In the genomic region with DNA sequence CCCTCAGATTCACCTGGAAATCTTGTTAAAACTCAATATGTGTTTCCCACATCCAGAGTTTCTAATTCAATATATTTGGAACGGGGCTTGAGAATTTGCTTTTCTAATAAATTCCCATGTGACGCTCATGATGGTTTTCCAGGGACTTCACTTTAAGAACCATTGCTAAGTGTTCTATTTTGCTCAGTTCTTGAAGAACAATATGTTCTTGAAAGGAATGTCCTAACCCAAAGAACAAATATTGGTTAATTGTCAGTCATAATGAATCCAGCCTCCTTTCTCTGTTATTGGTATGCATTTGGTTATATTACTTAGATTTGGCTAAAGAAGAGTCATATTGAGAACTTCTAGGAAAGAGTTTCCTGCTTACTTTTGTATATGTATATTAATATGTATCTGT, we compare ENCODE assay signal across 31 cellular contexts. TPM values are rescaled to one million over a fixed set of nuclear protein-coding genes. Genes with fewer than 3 reads are reported as not detected.
DNase-seq lines count a peak whose midpoint lies in the region; ATAC-seq lines count a peak whose summit lies in the region.
"Had no signal": no experiment of that assay in that cellular context is flagged by ENCODE, and none has a peak within 500 bp of the region (broad histone marks: within the 10 kb centered on the region; RNA-seq: fewer than 3 reads in every experiment).

No MANE protein-coding gene starts in this region.

- intact Hi-C loops in activated CD4-positive, alpha-beta T cell treated with anti-CD3 and anti-CD28 coated beads, Interleukin-2, amount 10 ng/mL, durations not matched to agents 24 days and 14 days (cut with micrococcal nuclease) = no loop called here

- no peak overlapping the region for H3K4me3 ChIP-seq in skeletal muscle satellite cell (ENCODE audit: low read length)
- H3K4me3 ChIP-seq: A549, GM12878, SK-N-MC had no signal

- H3K9me3 Mint-ChIP-seq in activated CD4-positive, alpha-beta T cell treated with anti-CD3 and anti-CD28 coated beads, Interleukin-2, amount 10 ng/mL, durations not matched to agents 24 days and 14 days = no peaks in the 10 kb centered on the region
- H3K9me3 Mint-ChIP-seq: CD8-positive, alpha-beta T cell had no signal

- H3K27me3 Mint-ChIP-seq in activated CD4-positive, alpha-beta T cell treated with anti-CD3 and anti-CD28 coated beads, Interleukin-2, amount 10 ng/mL, durations not matched to agents 24 days and 14 days = peaks cover 17% of the 10 kb centered on the region

- H3K9ac ChIP-seq in skeletal muscle satellite cell (ENCODE audit: low read depth, low read length) = peak overlapping the region; percentile 60
- H3K9ac ChIP-seq: KMS-11 had no signal

- H3K36me3 ChIP-seq in skeletal muscle satellite cell (ENCODE audit: insufficient read depth, low read length) = no peaks in the 10 kb centered on the region

- H3K27ac Mint-ChIP-seq in activated CD4-positive, alpha-beta T cell treated with anti-CD3 and anti-CD28 coated beads, Interleukin-2, amount 10 ng/mL, durations not matched to agents 24 days and 14 days = no peak overlapping the region
- H3K27ac Mint-ChIP-seq: B cell; CD8-positive, alpha-beta T cell had no signal

- H3K4me2 ChIP-seq in skeletal muscle satellite cell (ENCODE audit: low read length) = peak overlapping the region; percentile 28
- H3K4me2 ChIP-seq: A549, KMS-11 had no signal

- DNase-seq in LHCN-M2 (ENCODE audit: low read depth) (peak; percentile 82), amniotic epithelial cell (ENCODE audit: low read depth) (peak; percentile 10), fibroblast of the conjunctiva (ENCODE audit: low read depth) (peak; percentile 43), NCI-H187 (lab: John Stamatoyannopoulos, UW) (no peak)
- DNase-seq in activated CD4-positive, alpha-beta T cell treated with anti-CD3 and anti-CD28 coated beads, Interleukin-2, amount 10 ng/mL, durations not matched to agents 24 days and 14 days = no peak
- DNase-seq: Caco-2; CD8-positive, alpha-beta T cell; DMS79; EL; GDM1; HCEC 1CT; IMR-90; NCI-H1048; NCI-H1417; NCI-H1694; NCI-H2081 treated with DMSO at 0.1 percent for 48 hours; NCI-H2171; NCI-H226; NCI-H510A; NCI-H69; SIG-M5 had no signal

- H3K36me3 Mint-ChIP-seq in activated CD4-positive, alpha-beta T cell treated with anti-CD3 and anti-CD28 coated beads, Interleukin-2, amount 10 ng/mL, durations not matched to agents 24 days and 14 days (ENCODE audit: low read depth) = no peaks in the 10 kb centered on the region
- H3K36me3 Mint-ChIP-seq: CD8-positive, alpha-beta T cell had no signal

- H3K4me1 Mint-ChIP-seq in activated CD4-positive, alpha-beta T cell treated with anti-CD3 and anti-CD28 coated beads, Interleukin-2, amount 10 ng/mL, durations not matched to agents 24 days and 14 days = no peaks in the 10 kb centered on the region

- no peaks in the 10 kb centered on the region for H3K27me3 ChIP-seq in skeletal muscle satellite cell (ENCODE audit: control insufficient read depth, insufficient read depth, low read length)

- ATAC-seq in GM19463 (IDR thresholded peaks at IDR 0.05; ENCODE audit: unreplicated experiment) = no peak
- ATAC-seq: A549; CD8-positive, alpha-beta T cell; GM12878; Panc1 had no signal

- H3K9me3 ChIP-seq in skeletal muscle satellite cell (replicated peaks; ENCODE audit: low read length) = no peaks in the 10 kb centered on the region
- H3K9me3 ChIP-seq: A549, Caco-2 had no signal

- H3K4me3 Mint-ChIP-seq in activated CD4-positive, alpha-beta T cell treated with anti-CD3 and anti-CD28 coated beads, Interleukin-2, amount 10 ng/mL, durations not matched to agents 24 days and 14 days = no peak overlapping the region
- H3K4me3 Mint-ChIP-seq: B cell; CD8-positive, alpha-beta T cell had no signal

- H3K4me1 ChIP-seq in skeletal muscle satellite cell (ENCODE audit: control insufficient read depth, insufficient read depth, low read length) = peaks cover 36% of the 10 kb centered on the region
- H3K4me1 ChIP-seq: Caco-2 had no signal

RNA-seq across cellular contexts. Expression of gene PLSCR2, which starts 4.4 kb away (rescaled TPM):
- not detected in 2 replicates for total RNA-seq in LHCN-M2 (2014; rRNA removed)
- polyA plus RNA-seq in LHCN-M2 (2012) = not detected
- not detected in 2 replicates for total RNA-seq in skeletal muscle satellite cell (2012; rRNA removed)
- not detected in 2 replicates for total RNA-seq in activated CD4-positive, alpha-beta T cell treated with anti-CD3 and anti-CD28 coated beads, Interleukin-2, amount 10 ng/mL, durations not matched to agents 24 days and 14 days
- total RNA-seq: Caco-2; CD8-positive, alpha-beta T cell; GM12878; H1; IMR-90; OCI-LY7 had no signal
- polyA plus RNA-seq: GM12878, H1, IMR-90 had no signal

Comparison
In these comparisons a context has a peak if more than half of its experiments do, and no peak if none do; other contexts are left out.
1. DNase-seq: peak in LHCN-M2 (single experiment), amniotic epithelial cell (single experiment) and fibroblast of the conjunctiva (single experiment); none in activated CD4-positive, alpha-beta T cell treated with anti-CD3 and anti-CD28 coated beads, Interleukin-2, amount 10 ng/mL, durations not matched to agents 24 days and 14 days (single experiment) and NCI-H187 (0 of 2).